Comparison of ENCODE assay signal across 1 cellular context in the genomic region with DNA sequence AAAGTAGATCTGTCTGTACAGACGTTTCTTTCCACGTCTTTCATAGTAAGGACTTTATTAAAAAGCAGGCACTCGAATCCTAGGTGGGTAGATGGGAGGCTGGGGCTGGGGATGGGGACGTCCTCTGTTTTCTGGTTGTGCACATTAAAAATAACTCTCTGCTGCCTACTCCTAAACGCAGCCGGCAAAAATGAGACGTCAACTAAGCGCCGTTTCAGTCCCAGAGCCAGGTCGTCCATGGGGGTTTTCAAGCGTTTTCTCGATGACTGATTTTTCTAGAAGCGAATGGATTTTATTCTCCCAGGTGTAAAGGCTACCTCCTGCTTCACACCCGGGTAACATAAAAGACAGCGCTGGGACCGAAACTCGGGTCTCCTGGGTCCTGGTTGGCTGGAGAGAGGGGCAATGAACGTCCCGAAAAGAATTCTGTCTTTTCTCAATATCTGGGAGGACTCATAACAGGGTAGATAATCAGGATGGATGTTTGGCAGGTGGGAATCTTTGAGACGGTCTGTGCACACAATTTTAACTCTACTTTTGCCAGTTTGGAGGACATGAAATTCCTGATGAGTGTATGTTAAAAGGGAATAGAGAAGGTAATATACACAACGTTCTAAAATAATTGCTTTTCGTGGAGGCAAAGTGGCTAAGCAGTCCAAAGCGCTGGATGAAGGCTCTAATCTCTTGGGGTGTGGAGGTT.
TF ChIP-seq lines count a peak whose summit lies in the region.

No MANE protein-coding gene starts in this region.

TF ChIP-seq in IMR-90, 13 proteins besides CTCF, POLR2A, EP300 and RAD21 (continued from another document):
- no peak for TF ChIP-seq BHLHE40 (IDR thresholded peaks at IDR 0.05; ENCODE audit: low read depth, low read length)
- TF ChIP-seq MXI1 (IDR thresholded peaks at IDR 0.05; ENCODE audit: borderline replicate concordance, low read depth, low read length): no peak
TF ChIP-seq in IMR-90: peak in this region for 0.
